ENCODE assay signal across 1 cellular context in genomic region chr1:30888391-30888790, GRCh38.
TF ChIP-seq lines count a peak whose summit lies in the region.

No MANE protein-coding gene starts in this region.

TF ChIP-seq in GM23338, 12 proteins besides CTCF, POLR2A, EP300 and RAD21 (continued from another document):
- TF ChIP-seq, protein P1, sequence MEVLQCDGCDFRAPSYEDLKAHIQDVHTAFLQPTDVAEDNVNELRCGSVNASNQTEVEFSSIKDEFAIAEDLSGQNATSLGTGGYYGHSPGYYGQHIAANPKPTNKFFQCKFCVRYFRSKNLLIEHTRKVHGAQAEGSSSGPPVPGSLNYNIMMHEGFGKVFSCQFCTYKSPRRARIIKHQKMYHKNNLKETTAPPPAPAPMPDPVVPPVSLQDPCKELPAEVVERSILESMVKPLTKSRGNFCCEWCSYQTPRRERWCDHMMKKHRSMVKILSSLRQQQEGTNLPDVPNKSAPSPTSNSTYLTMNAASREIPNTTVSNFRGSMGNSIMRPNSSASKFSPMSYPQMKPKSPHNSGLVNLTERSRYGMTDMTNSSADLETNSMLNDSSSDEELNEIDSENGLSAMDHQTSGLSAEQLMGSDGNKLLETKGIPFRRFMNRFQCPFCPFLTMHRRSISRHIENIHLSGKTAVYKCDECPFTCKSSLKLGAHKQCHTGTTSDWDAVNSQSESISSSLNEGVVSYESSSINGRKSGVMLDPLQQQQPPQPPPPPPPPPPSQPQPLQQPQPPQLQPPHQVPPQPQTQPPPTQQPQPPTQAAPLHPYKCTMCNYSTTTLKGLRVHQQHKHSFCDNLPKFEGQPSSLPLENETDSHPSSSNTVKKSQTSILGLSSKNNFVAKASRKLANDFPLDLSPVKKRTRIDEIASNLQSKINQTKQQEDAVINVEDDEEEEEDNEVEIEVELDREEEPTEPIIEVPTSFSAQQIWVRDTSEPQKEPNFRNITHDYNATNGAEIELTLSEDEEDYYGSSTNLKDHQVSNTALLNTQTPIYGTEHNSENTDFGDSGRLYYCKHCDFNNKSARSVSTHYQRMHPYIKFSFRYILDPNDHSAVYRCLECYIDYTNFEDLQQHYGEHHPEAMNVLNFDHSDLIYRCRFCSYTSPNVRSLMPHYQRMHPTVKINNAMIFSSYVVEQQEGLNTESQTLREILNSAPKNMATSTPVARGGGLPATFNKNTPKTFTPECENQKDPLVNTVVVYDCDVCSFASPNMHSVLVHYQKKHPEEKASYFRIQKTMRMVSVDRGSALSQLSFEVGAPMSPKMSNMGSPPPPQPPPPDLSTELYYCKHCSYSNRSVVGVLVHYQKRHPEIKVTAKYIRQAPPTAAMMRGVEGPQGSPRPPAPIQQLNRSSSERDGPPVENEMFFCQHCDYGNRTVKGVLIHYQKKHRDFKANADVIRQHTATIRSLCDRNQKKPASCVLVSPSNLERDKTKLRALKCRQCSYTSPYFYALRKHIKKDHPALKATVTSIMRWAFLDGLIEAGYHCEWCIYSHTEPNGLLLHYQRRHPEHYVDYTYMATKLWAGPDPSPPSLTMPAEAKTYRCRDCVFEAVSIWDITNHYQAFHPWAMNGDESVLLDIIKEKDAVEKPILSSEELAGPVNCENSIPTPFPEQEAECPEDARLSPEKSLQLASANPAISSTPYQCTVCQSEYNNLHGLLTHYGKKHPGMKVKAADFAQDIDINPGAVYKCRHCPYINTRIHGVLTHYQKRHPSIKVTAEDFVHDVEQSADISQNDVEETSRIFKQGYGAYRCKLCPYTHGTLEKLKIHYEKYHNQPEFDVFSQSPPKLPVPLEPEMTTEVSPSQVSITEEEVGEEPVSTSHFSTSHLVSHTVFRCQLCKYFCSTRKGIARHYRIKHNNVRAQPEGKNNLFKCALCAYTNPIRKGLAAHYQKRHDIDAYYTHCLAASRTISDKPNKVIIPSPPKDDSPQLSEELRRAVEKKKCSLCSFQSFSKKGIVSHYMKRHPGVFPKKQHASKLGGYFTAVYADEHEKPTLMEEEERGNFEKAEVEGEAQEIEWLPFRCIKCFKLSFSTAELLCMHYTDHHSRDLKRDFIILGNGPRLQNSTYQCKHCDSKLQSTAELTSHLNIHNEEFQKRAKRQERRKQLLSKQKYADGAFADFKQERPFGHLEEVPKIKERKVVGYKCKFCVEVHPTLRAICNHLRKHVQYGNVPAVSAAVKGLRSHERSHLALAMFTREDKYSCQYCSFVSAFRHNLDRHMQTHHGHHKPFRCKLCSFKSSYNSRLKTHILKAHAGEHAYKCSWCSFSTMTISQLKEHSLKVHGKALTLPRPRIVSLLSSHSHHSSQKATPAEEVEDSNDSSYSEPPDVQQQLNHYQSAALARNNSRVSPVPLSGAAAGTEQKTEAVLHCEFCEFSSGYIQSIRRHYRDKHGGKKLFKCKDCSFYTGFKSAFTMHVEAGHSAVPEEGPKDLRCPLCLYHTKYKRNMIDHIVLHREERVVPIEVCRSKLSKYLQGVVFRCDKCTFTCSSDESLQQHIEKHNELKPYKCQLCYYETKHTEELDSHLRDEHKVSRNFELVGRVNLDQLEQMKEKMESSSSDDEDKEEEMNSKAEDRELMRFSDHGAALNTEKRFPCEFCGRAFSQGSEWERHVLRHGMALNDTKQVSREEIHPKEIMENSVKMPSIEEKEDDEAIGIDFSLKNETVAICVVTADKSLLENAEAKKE (CRISPR knock-in tag; IDR thresholded peaks at IDR 0.05): no peak
- no peak for TF ChIP-seq JUNB (IDR thresholded peaks at IDR 0.05; ENCODE audit: unreplicated experiment)
